ENCODE assay signal across 1 cellular context in genomic region chr10:34479520-34480179, GRCh38.
TF ChIP-seq lines count a peak whose summit lies in the region.

No MANE protein-coding gene starts in this region.

TF ChIP-seq in HepG2, 621 proteins besides CTCF, POLR2A, EP300 and RAD21 (continued from another document and continues in another):
- TF ChIP-seq ZNF362 (CRISPR knock-in tag; IDR thresholded peaks at IDR 0.05; ENCODE audit: borderline replicate concordance), result no peak
- TF ChIP-seq ZNF605 (CRISPR knock-in tag; IDR thresholded peaks at IDR 0.05), result peak; percentile 55; the same call in 1 of the 2 replicates
- TF ChIP-seq ZNF761 (CRISPR knock-in tag; conservative IDR thresholded peaks at IDR 0.05), result no peak
- TF ChIP-seq BATF2 (CRISPR knock-in tag; IDR thresholded peaks at IDR 0.05), result no peak
- TF ChIP-seq ZNF513 (CRISPR knock-in tag; conservative IDR thresholded peaks at IDR 0.05), result no peak
- TF ChIP-seq NFRKB (IDR thresholded peaks at IDR 0.05), result no peak
- TF ChIP-seq ZNF614 (CRISPR knock-in tag; IDR thresholded peaks at IDR 0.05; ENCODE audit: borderline replicate concordance), result no peak
- TF ChIP-seq ZNF292 (CRISPR knock-in tag; IDR thresholded peaks at IDR 0.05; ENCODE audit: borderline replicate concordance, low read depth), result peak; percentile 92; the same call in 1 of the 2 replicates
- TF ChIP-seq ZNF562 (CRISPR knock-in tag; IDR thresholded peaks at IDR 0.05; ENCODE audit: borderline replicate concordance), result no peak
- peak; percentile 22; the same call in 1 of the 2 replicates for TF ChIP-seq MYC (CRISPR knock-in tag; IDR thresholded peaks at IDR 0.05; ENCODE audit: borderline replicate concordance)
- no peak for TF ChIP-seq ZNF777 (CRISPR knock-in tag; IDR thresholded peaks at IDR 0.05)
- no peak for TF ChIP-seq HOXA5 (CRISPR knock-in tag; IDR thresholded peaks at IDR 0.05)
- no peak for TF ChIP-seq FIP1L1 (IDR thresholded peaks at IDR 0.05; ENCODE audit: borderline replicate concordance, insufficient read depth, low read depth, low read length)
- no peak for TF ChIP-seq HNRNPLL (IDR thresholded peaks at IDR 0.05; ENCODE audit: low read depth, low read length, poor library complexity, severe bottlenecking)
- no peak for TF ChIP-seq IRF1 (CRISPR knock-in tag; IDR thresholded peaks at IDR 0.05; ENCODE audit: low read depth)
- TF ChIP-seq MED1 (CRISPR knock-in tag; IDR thresholded peaks at IDR 0.05), result no peak
- TF ChIP-seq DRAP1 (CRISPR knock-in tag; IDR thresholded peaks at IDR 0.05), result no peak
- TF ChIP-seq RFXAP (CRISPR knock-in tag; IDR thresholded peaks at IDR 0.05; ENCODE audit: borderline replicate concordance), result no peak
- 0 out of 2 replicates have a peak, but pooled peaks have one; percentile 33 for TF ChIP-seq ZBTB7B (CRISPR knock-in tag; IDR thresholded peaks at IDR 0.05)
- no peak for TF ChIP-seq NFE2L1 (CRISPR knock-in tag; IDR thresholded peaks at IDR 0.05; ENCODE audit: borderline replicate concordance)
- no peak for TF ChIP-seq SMAD3 (CRISPR knock-in tag; IDR thresholded peaks at IDR 0.05)
- TF ChIP-seq RXRA (CRISPR knock-in tag; IDR thresholded peaks at IDR 0.05), result 0 out of 2 replicates have a peak, but pooled peaks have one; percentile 19
- no peak for TF ChIP-seq NBN (conservative IDR thresholded peaks at IDR 0.05)
- TF ChIP-seq ZNF784 (CRISPR knock-in tag; IDR thresholded peaks at IDR 0.05; ENCODE audit: borderline replicate concordance), result no peak
- no peak for TF ChIP-seq CCDC6 (CRISPR knock-in tag; IDR thresholded peaks at IDR 0.05)
- no peak for TF ChIP-seq ZBED4 (CRISPR knock-in tag; IDR thresholded peaks at IDR 0.05; ENCODE audit: borderline replicate concordance)
- TF ChIP-seq ZNF577 (CRISPR knock-in tag; IDR thresholded peaks at IDR 0.05; ENCODE audit: borderline replicate concordance, low read depth), result no peak
- no peak for TF ChIP-seq ZNF576 (CRISPR knock-in tag; IDR thresholded peaks at IDR 0.05)
- no peak for TF ChIP-seq ZBTB37 (CRISPR knock-in tag; IDR thresholded peaks at IDR 0.05)
- TF ChIP-seq NFKB2 (CRISPR knock-in tag; IDR thresholded peaks at IDR 0.05; ENCODE audit: borderline replicate concordance), result no peak
- no peak for TF ChIP-seq ZBTB2 (CRISPR knock-in tag; IDR thresholded peaks at IDR 0.05; ENCODE audit: low read depth)
- no peak for TF ChIP-seq RFXANK (CRISPR knock-in tag; IDR thresholded peaks at IDR 0.05)
- TF ChIP-seq ZNF609 (CRISPR knock-in tag; IDR thresholded peaks at IDR 0.05; ENCODE audit: borderline replicate concordance), result no peak
- no peak for TF ChIP-seq ZNF552 (CRISPR knock-in tag; IDR thresholded peaks at IDR 0.05; ENCODE audit: borderline replicate concordance)
